10 cellular contexts compared by ENCODE assay signal in the genomic region with DNA sequence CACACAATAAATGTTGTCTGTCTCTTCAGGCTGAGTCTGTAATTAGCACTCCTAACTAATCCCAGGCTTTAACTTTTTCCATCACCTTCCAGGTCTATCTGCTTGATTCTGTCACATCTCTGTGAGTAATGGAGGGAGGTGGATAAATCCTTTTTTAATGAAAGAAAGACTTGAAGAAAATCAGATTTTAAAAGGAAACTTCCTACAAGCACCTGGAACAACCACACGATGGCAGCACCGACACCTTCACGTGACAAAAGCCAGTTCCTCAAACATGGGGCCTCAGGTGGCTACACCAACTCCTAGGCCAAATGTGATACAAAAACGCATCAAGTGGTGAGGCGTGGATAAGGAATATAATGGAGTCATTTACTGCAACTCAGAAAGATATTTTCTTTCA. TPM values are rescaled to one million over a fixed set of nuclear protein-coding genes. Genes with fewer than 3 reads are reported as not detected.
DNase-seq lines count a peak whose midpoint lies in the region; ATAC-seq, FAIRE-seq and TF ChIP-seq lines count a peak whose summit lies in the region.
"Had no signal": no experiment of that assay in that cellular context is flagged by ENCODE, and none has a peak within 500 bp of the region (broad histone marks: within the 10 kb centered on the region; RNA-seq: fewer than 3 reads in every experiment).

No MANE protein-coding gene starts in this region.

- H3K4me2 ChIP-seq in neural cell (ENCODE audit: low read length), result no peak overlapping the region

- TF ChIP-seq CTCF in choroid plexus epithelial cell (conservative IDR thresholded peaks at IDR 0.05; ENCODE audit: low read depth, low read length) (peak; percentile 74), neural cell (IDR thresholded peaks at IDR 0.05; ENCODE audit: poor library complexity, severe bottlenecking) (peak; percentile 43)

- no peaks in the 10 kb centered on the region for H3K9me3 ChIP-seq in neural cell (ENCODE audit: low read length)

- H3K27me3 ChIP-seq in neural cell (ENCODE audit: insufficient read depth, low read depth, low read length), result no peaks in the 10 kb centered on the region

- peak; percentile 43 for DNase-seq in D341Med (ENCODE audit: low spot score)
- DNase-seq in H4 (ENCODE audit: low spot score), result peak; percentile 20
- DNase-seq in RCC 7860 (ENCODE audit: low spot score), result peak; percentile 13
- peak; percentile 73 for DNase-seq in choroid plexus epithelial cell (ENCODE audit: low read depth)
- no peak for DNase-seq in cerebellar nuclear complex (lab: John Stamatoyannopoulos, UW)
- no peak for DNase-seq in GM19240 (ENCODE audit: insufficient read length, low spot score)

- no peaks in the 10 kb centered on the region for H3K9me2 ChIP-seq in neural cell (ENCODE audit: insufficient read depth, low read length)

- H3K79me2 ChIP-seq in neural cell (replicated peaks; ENCODE audit: insufficient read depth, low read length), result no peaks in the 10 kb centered on the region

- H3K27ac ChIP-seq in neural cell (ENCODE audit: low read length), result no peak overlapping the region
- H3K27ac ChIP-seq: SK-N-MC had no signal

- no peak for TF ChIP-seq EP300 in neural cell (conservative IDR thresholded peaks at IDR 0.05; ENCODE audit: poor library complexity, severe bottlenecking)

- FAIRE-seq in RCC 7860 (lab: Jason Lieb, UNC), result peak; percentile 26

- no peak overlapping the region for H2AFZ ChIP-seq in neural cell (ENCODE audit: low read depth, low read length)

- no peaks in the 10 kb centered on the region for H4K20me1 ChIP-seq in neural cell (ENCODE audit: insufficient read depth)

- H3K9ac ChIP-seq in neural cell (ENCODE audit: low read length), result no peak overlapping the region

- no peaks in the 10 kb centered on the region for H3F3A ChIP-seq in neural cell (ENCODE audit: insufficient read depth, low read length, poor library complexity, severe bottlenecking)

- ATAC-seq in HG03135 (IDR thresholded peaks at IDR 0.05; ENCODE audit: unreplicated experiment), result no peak
- ATAC-seq: naive thymus-derived CD8-positive, alpha-beta T cell had no signal

- H3K4me3 ChIP-seq in choroid plexus epithelial cell (ENCODE audit: low read depth, low read length) (no peak overlapping the region), neural cell (ENCODE audit: low read length) (no peak overlapping the region)
- H3K4me3 ChIP-seq: SK-N-MC had no signal

- peak; percentile 19 for TF ChIP-seq RAD21 in neural cell (conservative IDR thresholded peaks at IDR 0.05)

- H3K36me3 ChIP-seq in neural cell (ENCODE audit: insufficient read depth, low read length), result peaks cover 8% of the 10 kb centered on the region

TF ChIP-seq in neural cell, 6 proteins besides CTCF, POLR2A, EP300 and RAD21:
- no peak for TF ChIP-seq TAF1 (IDR thresholded peaks at IDR 0.05; ENCODE audit: low read depth)
- no peak for TF ChIP-seq MXI1 (conservative IDR thresholded peaks at IDR 0.05; ENCODE audit: poor library complexity, severe bottlenecking)
- no peak for TF ChIP-seq POLR2AphosphoS5 (IDR thresholded peaks at IDR 0.05)
- no peak for TF ChIP-seq SMC3 (conservative IDR thresholded peaks at IDR 0.05; ENCODE audit: poor library complexity)
- TF ChIP-seq, protein P1, sequence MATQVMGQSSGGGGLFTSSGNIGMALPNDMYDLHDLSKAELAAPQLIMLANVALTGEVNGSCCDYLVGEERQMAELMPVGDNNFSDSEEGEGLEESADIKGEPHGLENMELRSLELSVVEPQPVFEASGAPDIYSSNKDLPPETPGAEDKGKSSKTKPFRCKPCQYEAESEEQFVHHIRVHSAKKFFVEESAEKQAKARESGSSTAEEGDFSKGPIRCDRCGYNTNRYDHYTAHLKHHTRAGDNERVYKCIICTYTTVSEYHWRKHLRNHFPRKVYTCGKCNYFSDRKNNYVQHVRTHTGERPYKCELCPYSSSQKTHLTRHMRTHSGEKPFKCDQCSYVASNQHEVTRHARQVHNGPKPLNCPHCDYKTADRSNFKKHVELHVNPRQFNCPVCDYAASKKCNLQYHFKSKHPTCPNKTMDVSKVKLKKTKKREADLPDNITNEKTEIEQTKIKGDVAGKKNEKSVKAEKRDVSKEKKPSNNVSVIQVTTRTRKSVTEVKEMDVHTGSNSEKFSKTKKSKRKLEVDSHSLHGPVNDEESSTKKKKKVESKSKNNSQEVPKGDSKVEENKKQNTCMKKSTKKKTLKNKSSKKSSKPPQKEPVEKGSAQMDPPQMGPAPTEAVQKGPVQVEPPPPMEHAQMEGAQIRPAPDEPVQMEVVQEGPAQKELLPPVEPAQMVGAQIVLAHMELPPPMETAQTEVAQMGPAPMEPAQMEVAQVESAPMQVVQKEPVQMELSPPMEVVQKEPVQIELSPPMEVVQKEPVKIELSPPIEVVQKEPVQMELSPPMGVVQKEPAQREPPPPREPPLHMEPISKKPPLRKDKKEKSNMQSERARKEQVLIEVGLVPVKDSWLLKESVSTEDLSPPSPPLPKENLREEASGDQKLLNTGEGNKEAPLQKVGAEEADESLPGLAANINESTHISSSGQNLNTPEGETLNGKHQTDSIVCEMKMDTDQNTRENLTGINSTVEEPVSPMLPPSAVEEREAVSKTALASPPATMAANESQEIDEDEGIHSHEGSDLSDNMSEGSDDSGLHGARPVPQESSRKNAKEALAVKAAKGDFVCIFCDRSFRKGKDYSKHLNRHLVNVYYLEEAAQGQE (IDR thresholded peaks at IDR 0.05; ENCODE audit: borderline replicate concordance), result no peak
- TF ChIP-seq EZH2 (IDR thresholded peaks at IDR 0.05; ENCODE audit: borderline replicate concordance, insufficient read depth, low read length, poor library complexity, severe bottlenecking), result no peak

RNA-seq across cellular contexts. Expression of a gene that starts 41.8 kb away (rescaled TPM):
- total RNA-seq in H4 (2014; rRNA removed; shearing (Covaris generic)), result 13.8 and 14.6 TPM in 2 replicates
- polyA plus RNA-seq in neural cell, result 13.9 and 15.2 TPM in 2 replicates
- polyA minus RNA-seq in neural cell, result 29.2 and 32.6 TPM in 2 replicates

RNA-seq across cellular contexts. Expression of a gene that starts 46.1 kb away (rescaled TPM):
- total RNA-seq in H4 (2014; rRNA removed; shearing (Covaris generic)), result not detected in 2 replicates
- 4.1 and 6.8 TPM in 2 replicates for polyA plus RNA-seq in neural cell
- polyA minus RNA-seq in neural cell, result 5.1 and 6.1 TPM in 2 replicates
- total RNA-seq: naive thymus-derived CD8-positive, alpha-beta T cell had no signal

RNA-seq across cellular contexts. Expression of a gene that starts 49.6 kb away (rescaled TPM):
- total RNA-seq in H4 (2014; rRNA removed; shearing (Covaris generic)), result 12.1 and 18.1 TPM in 2 replicates
- polyA plus RNA-seq in neural cell, result 35.6 TPM in 2 replicates
- polyA minus RNA-seq in neural cell, result 32.9 and 45.0 TPM in 2 replicates

Comparison
In these comparisons a context has a peak if more than half of its experiments do, and no peak if none do; other contexts are left out.
1. DNase-seq: peak in D341Med (single experiment), H4 (single experiment), RCC 7860 (single experiment) and choroid plexus epithelial cell (single experiment); none in cerebellar nuclear complex (0 of 2) and GM19240 (single experiment).